In the genomic region with DNA sequence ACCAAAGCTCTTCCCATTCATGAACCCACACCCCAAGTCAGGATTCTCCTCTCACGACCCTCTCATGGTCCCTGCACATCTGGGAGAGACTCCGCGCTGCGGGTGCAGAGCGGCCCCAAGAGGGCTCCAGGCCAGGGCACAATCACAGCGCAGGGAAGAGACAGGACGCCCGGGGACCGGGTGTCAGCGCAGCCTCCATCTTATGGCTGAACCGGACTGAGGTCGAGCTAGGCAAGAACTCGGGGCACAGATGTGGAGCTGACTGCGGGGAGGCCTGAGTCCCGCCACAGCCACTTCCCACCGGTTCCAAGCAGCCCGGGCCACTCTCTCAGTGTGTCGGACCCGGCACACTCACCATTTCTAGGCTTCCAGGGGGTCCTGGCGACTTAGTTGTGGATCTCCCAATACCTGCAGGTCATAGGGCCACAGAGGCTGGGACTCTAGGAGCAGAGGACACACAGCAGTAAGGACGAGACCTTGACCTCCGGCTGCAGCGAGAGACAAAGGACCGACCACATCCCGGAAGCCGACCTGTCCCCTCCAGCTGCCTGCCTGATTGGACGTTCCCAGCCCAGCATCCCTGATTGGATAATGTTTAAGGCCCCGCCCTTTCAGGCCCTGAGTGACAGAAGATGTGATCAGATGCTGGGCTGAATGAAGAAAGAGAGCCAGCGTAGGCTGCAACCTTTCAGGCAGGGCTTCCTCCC, we compare ENCODE assay signal across 9 cellular contexts. TPM values are rescaled to one million over a fixed set of nuclear protein-coding genes. Genes with fewer than 3 reads are reported as not detected.
DNase-seq lines count a peak whose midpoint lies in the region; ATAC-seq and TF ChIP-seq lines count a peak whose summit lies in the region.
"Not testable (repeated sequence)": the region's sequence is repeated elsewhere in the genome, so short reads cannot be mapped to it uniquely, and the experiment has no call there.
"Had no signal": no experiment of that assay in that cellular context is flagged by ENCODE, and none has a peak within 500 bp of the region (broad histone marks: within the 10 kb centered on the region; RNA-seq: fewer than 3 reads in every experiment).

A gene (minus strand): TSS at position 507 of the 707 bp plus-strand sequence. CDS start 149 bp downstream, at position 358.

- peak within 1 kb of the TSS; percentile 78 for H3K4me3 Mint-ChIP-seq in activated naive CD8-positive, alpha-beta T cell
- H3K4me3 Mint-ChIP-seq in stimulated activated naive B cell treated with anti-CD40 and anti-IgM and Interleukin-4, amounts not matched to agents 10 μg/mL and 1 μg/mL and 100 μg/mL, for 72 hours: peak within 1 kb of the TSS; percentile 83 to 87

- intact Hi-C loops in lower lobe of right lung (cut with DNase I); psoas muscle (cut with DNase I): not testable (repeated sequence)

- not testable (repeated sequence) for TF ChIP-seq CTCF in foreskin keratinocyte (conservative IDR thresholded peaks at IDR 0.05); lower lobe of right lung (IDR thresholded peaks at IDR 0.05); psoas muscle (IDR thresholded peaks at IDR 0.05)

- ATAC-seq in foreskin keratinocyte: peak; percentile 52
- peak; percentile 46 to 64 for ATAC-seq in lower lobe of right lung
- peak in 3 of 4 donors; percentile 36 to 46 (median 44) for ATAC-seq in psoas muscle
- peak; percentile 86 to 95 for ATAC-seq in stimulated activated naive B cell treated with anti-CD40 and anti-IgM and Interleukin-4, amounts not matched to agents 10 μg/mL and 1 μg/mL and 100 μg/mL, for 72 hours (replicated peaks)

- H3K4me1 ChIP-seq in foreskin keratinocyte, lower lobe of right lung, psoas muscle: not testable (repeated sequence)

- WGBS in psoas muscle, 3 donors: 6 to 8% (median 6%) methylated on average over 23 to 29 of the region's 29 CpGs

- H3K27me3 ChIP-seq in foreskin keratinocyte; lower lobe of right lung (ENCODE audit: low read depth); psoas muscle (ENCODE audit: insufficient read depth in 3 of 3, low read length in 2 of 3): not testable (repeated sequence)

- not testable (repeated sequence) for H3K9me3 Mint-ChIP-seq in activated naive CD8-positive, alpha-beta T cell (ENCODE audit: low read depth)
- H3K9me3 Mint-ChIP-seq in stimulated activated naive B cell treated with anti-CD40 and anti-IgM and Interleukin-4, amounts not matched to agents 10 μg/mL and 1 μg/mL and 100 μg/mL, for 72 hours: peaks cover 13% of the 10 kb centered on the region in 2 donors

- not testable (repeated sequence) for H3K9me3 ChIP-seq in lower lobe of right lung, psoas muscle

- not testable (repeated sequence) for H3K27ac ChIP-seq in foreskin keratinocyte, psoas muscle
- peak within 1 kb of the TSS; percentile 41 for H3K27ac ChIP-seq in lower lobe of right lung

- H3K27ac Mint-ChIP-seq in activated naive CD8-positive, alpha-beta T cell: not testable (repeated sequence)
- H3K27ac Mint-ChIP-seq in stimulated activated naive B cell treated with anti-CD40 and anti-IgM and Interleukin-4, amounts not matched to agents 10 μg/mL and 1 μg/mL and 100 μg/mL, for 72 hours: peak within 1 kb of the TSS; percentile 77

- DNase-seq in NCI-H748 (lab: John Stamatoyannopoulos, UW; ENCODE audit: unreplicated experiment) (peak; percentile 27), foreskin keratinocyte (peak in 1 of 2 donors; percentile 25), psoas muscle (peak; percentile 40 to 54)
- peak; percentile 0 to 3 for DNase-seq in activated CD4-positive, alpha-beta T cell treated with anti-CD3 and anti-CD28 coated beads, Interleukin-2, amount 50 U/mL, for 24 hours (ENCODE audit: low read depth in 1 of 2, low spot score in 1 of 2)
- DNase-seq in lower lobe of right lung: not testable (repeated sequence)
- DNase-seq in stimulated activated naive B cell treated with anti-CD40 and anti-IgM and Interleukin-4, amounts not matched to agents 10 μg/mL and 1 μg/mL and 100 μg/mL, for 72 hours: peak; percentile 45

- not testable (repeated sequence) for H3K4me1 Mint-ChIP-seq in activated naive CD8-positive, alpha-beta T cell (ENCODE audit: low read depth); stimulated activated naive B cell treated with anti-CD40 and anti-IgM and Interleukin-4, amounts not matched to agents 10 μg/mL and 1 μg/mL and 100 μg/mL, for 72 hours

- H3K4me3 ChIP-seq in lower lobe of right lung (peak within 1 kb of the TSS; percentile 46), psoas muscle (peak within 1 kb of the TSS; percentile 53)

- peaks cover 11% of the 10 kb centered on the region for H3K36me3 Mint-ChIP-seq in activated naive CD8-positive, alpha-beta T cell
- peaks cover 6 to 11% of the 10 kb centered on the region in 2 donors for H3K36me3 Mint-ChIP-seq in stimulated activated naive B cell treated with anti-CD40 and anti-IgM and Interleukin-4, amounts not matched to agents 10 μg/mL and 1 μg/mL and 100 μg/mL, for 72 hours

- H3K27me3 Mint-ChIP-seq in activated naive CD8-positive, alpha-beta T cell; stimulated activated naive B cell treated with anti-CD40 and anti-IgM and Interleukin-4, amounts not matched to agents 10 μg/mL and 1 μg/mL and 100 μg/mL, for 72 hours: not testable (repeated sequence)

- not testable (repeated sequence) for H3K36me3 ChIP-seq in lower lobe of right lung; psoas muscle (ENCODE audit: insufficient read depth in 1 of 2, low read depth in 1 of 2)

RNA-seq across cellular contexts. Expression of the gene that starts here (rescaled TPM):
- total RNA-seq in foreskin keratinocyte (1.4 and 1.5 TPM in 2 replicates), lower lobe of right lung (6.4 TPM), psoas muscle (1 to 10 TPM in 1 of 4 donors, under 1 TPM in 3; 0.44 to 1.2 (median 0.72) TPM)
- polyA plus RNA-seq in foreskin keratinocyte (0.58 and 0.70 TPM in 2 replicates), psoas muscle (under 1 TPM; 0.04 to 0.25 (median 0.19) TPM)
- total RNA-seq: activated CD4-positive, alpha-beta T cell treated with anti-CD3 and anti-CD28 coated beads, Interleukin-2, amount 10 ng/mL, durations not matched to agents 24 days and 14 days; M059J had no signal
